Comparison of ENCODE assay signal across 15 cellular contexts in genomic region chr5:165161204-165161603, GRCh38.
A peak's percentile ranks its signal among the peaks of the same experiment; 100 is the strongest.
DNase-seq lines count a peak whose midpoint lies in the region; ATAC-seq, FAIRE-seq and TF ChIP-seq lines count a peak whose summit lies in the region.
"Had no signal": no experiment of that assay in that cellular context is flagged by ENCODE, and none has a peak within 500 bp of the region (broad histone marks: within the 10 kb centered on the region; RNA-seq: fewer than 3 reads in every experiment).

No MANE protein-coding gene starts in this region.

- no peak for ATAC-seq in GM18861 (IDR thresholded peaks at IDR 0.05; ENCODE audit: unreplicated experiment)
- no peak for ATAC-seq in activated CD8-positive, alpha-beta memory T cell treated with anti-CD3 and anti-CD28 coated beads, Interleukin-2, amount 10 ng/mL, durations not matched to agents 7 days and 5 days
- ATAC-seq: left lung had no signal

- CTCF ChIA-PET in mammary epithelial cell (lab: Charles Lee; ENCODE audit: low non-redundant PET) = no interaction called here
- CTCF ChIA-PET in activated CD8-positive, alpha-beta memory T cell treated with anti-CD3 and anti-CD28 coated beads, Interleukin-2, amount 10 ng/mL, durations not matched to agents 7 days and 5 days (lab: Charles Lee) = no interaction called here

- no peak overlapping the region for H3K27ac ChIP-seq in MM.1S (ENCODE audit: low read length)
- H3K27ac ChIP-seq in mammary epithelial cell (ENCODE audit: insufficient read depth, low read depth, low read length) = no peak overlapping the region
- H3K27ac ChIP-seq: coronary artery, left lung, prostate gland, stomach had no signal

- H2AFZ ChIP-seq in MM.1S (ENCODE audit: low read length) = no peak overlapping the region
- H2AFZ ChIP-seq in mammary epithelial cell (ENCODE audit: low read depth, low read length) = no peak overlapping the region

- DNase-seq in MM.1S = no peak
- DNase-seq in mammary epithelial cell = no peak
- DNase-seq in nephron progenitor cell = no peak
- no peak for DNase-seq in activated CD8-positive, alpha-beta memory T cell treated with anti-CD3 and anti-CD28 coated beads, Interleukin-2, amount 10 ng/mL, durations not matched to agents 7 days and 5 days
- no peak for DNase-seq in frontal cortex (ENCODE audit: low spot score in 2 of 2)
- DNase-seq: activated CD4-positive, alpha-beta T cell treated with anti-CD3 and anti-CD28 coated beads, Interleukin-2, amount 50 U/mL, for 48 hours; CD4-positive, CD25-positive, alpha-beta regulatory T cell; GF-D8; hippocampal formation; left lung; stomach had no signal

- no peak overlapping the region for H3K4me3 Mint-ChIP-seq in nephron progenitor cell
- no peak overlapping the region for H3K4me3 Mint-ChIP-seq in activated CD8-positive, alpha-beta memory T cell treated with anti-CD3 and anti-CD28 coated beads, Interleukin-2, amount 10 ng/mL, durations not matched to agents 7 days and 5 days
- H3K4me3 Mint-ChIP-seq: CD4-positive, CD25-positive, alpha-beta regulatory T cell had no signal

- H3K79me2 ChIP-seq in MM.1S (ENCODE audit: low read length) (no peaks in the 10 kb centered on the region), mammary epithelial cell (ENCODE audit: insufficient read depth, low read length) (no peaks in the 10 kb centered on the region)

- no peak overlapping the region for H3K9ac ChIP-seq in MM.1S (ENCODE audit: low read length)
- no peak overlapping the region for H3K9ac ChIP-seq in mammary epithelial cell (ENCODE audit: insufficient read depth, low read length)

- intact Hi-C loops in mammary epithelial cell (cut with micrococcal nuclease) = no loop called here

- no peaks in the 10 kb centered on the region for H3K4me1 Mint-ChIP-seq in nephron progenitor cell
- no peaks in the 10 kb centered on the region for H3K4me1 Mint-ChIP-seq in activated CD8-positive, alpha-beta memory T cell treated with anti-CD3 and anti-CD28 coated beads, Interleukin-2, amount 10 ng/mL, durations not matched to agents 7 days and 5 days
- H3K4me1 Mint-ChIP-seq: CD4-positive, CD25-positive, alpha-beta regulatory T cell had no signal

- H4K20me1 ChIP-seq in MM.1S (ENCODE audit: insufficient read depth, low read length) (no peaks in the 10 kb centered on the region), mammary epithelial cell (ENCODE audit: insufficient read depth, low read length) (no peaks in the 10 kb centered on the region)

- H3K4me1 ChIP-seq in MM.1S (ENCODE audit: low read length) (no peaks in the 10 kb centered on the region), mammary epithelial cell (ENCODE audit: insufficient read depth, low read length) (no peaks in the 10 kb centered on the region)
- H3K4me1 ChIP-seq: left lung, prostate gland, stomach had no signal

- peak; percentile 22 for TF ChIP-seq CTCF in GM12873 (IDR thresholded peaks at IDR 0.05; ENCODE audit: insufficient read depth, low read depth, low read length, missing control alignments)
- peak; percentile 15 for TF ChIP-seq CTCF in MM.1S (IDR thresholded peaks at IDR 0.05; ENCODE audit: low read length)
- TF ChIP-seq CTCF in mammary epithelial cell (conservative IDR thresholded peaks at IDR 0.05 in 1 of 2, IDR thresholded peaks at IDR 0.05 in 1 of 2; ENCODE audit: extremely low read depth in 1 of 2, insufficient read depth in 1 of 2, low read depth in 1 of 2, low read length in 2 of 2) = peak; percentile 4 to 26
- TF ChIP-seq CTCF in nephron progenitor cell (IDR thresholded peaks at IDR 0.05) = peak; percentile 25

- H3K36me3 ChIP-seq in MM.1S (replicated peaks; ENCODE audit: insufficient read depth, low read length) (no peaks in the 10 kb centered on the region), mammary epithelial cell (ENCODE audit: insufficient read depth, low read length) (no peaks in the 10 kb centered on the region)
- H3K36me3 ChIP-seq: left lung, prostate gland, stomach had no signal

- BruUV-seq in mammary epithelial cell (replicated peaks; lab: Mats Ljungman, UMichigan) = no TSS peak

- H3K27me3 Mint-ChIP-seq in nephron progenitor cell (ENCODE audit: low read depth, poor library complexity) = no peaks in the 10 kb centered on the region
- no peaks in the 10 kb centered on the region for H3K27me3 Mint-ChIP-seq in activated CD8-positive, alpha-beta memory T cell treated with anti-CD3 and anti-CD28 coated beads, Interleukin-2, amount 10 ng/mL, durations not matched to agents 7 days and 5 days
- H3K27me3 Mint-ChIP-seq: CD4-positive, CD25-positive, alpha-beta regulatory T cell had no signal

- no peaks in the 10 kb centered on the region for H3K36me3 Mint-ChIP-seq in nephron progenitor cell (ENCODE audit: low read depth)
- H3K36me3 Mint-ChIP-seq in activated CD8-positive, alpha-beta memory T cell treated with anti-CD3 and anti-CD28 coated beads, Interleukin-2, amount 10 ng/mL, durations not matched to agents 7 days and 5 days = no peaks in the 10 kb centered on the region
- H3K36me3 Mint-ChIP-seq: CD4-positive, CD25-positive, alpha-beta regulatory T cell had no signal

- no peak overlapping the region for H3K27ac Mint-ChIP-seq in nephron progenitor cell
- no peak overlapping the region for H3K27ac Mint-ChIP-seq in activated CD8-positive, alpha-beta memory T cell treated with anti-CD3 and anti-CD28 coated beads, Interleukin-2, amount 10 ng/mL, durations not matched to agents 7 days and 5 days
- H3K27ac Mint-ChIP-seq: CD4-positive, CD25-positive, alpha-beta regulatory T cell had no signal

- H3K27me3 ChIP-seq in MM.1S (replicated peaks; ENCODE audit: insufficient read depth, low read length) (no peaks in the 10 kb centered on the region), mammary epithelial cell (ENCODE audit: insufficient read depth, low read length) (no peaks in the 10 kb centered on the region)
- H3K27me3 ChIP-seq: left lung, stomach had no signal

- no peaks in the 10 kb centered on the region for H3F3A ChIP-seq in MM.1S (ENCODE audit: insufficient read depth, low read length)

- no peak for FAIRE-seq in frontal cortex (lab: Jason Lieb, UNC)

- dilution Hi-C loops in mammary epithelial cell (cut with HindIII; ENCODE audit: low sequenced_read_pairs) = no loop called here

- H3K9me2 ChIP-seq in MM.1S (replicated peaks; ENCODE audit: insufficient read depth, low read length) = no peaks in the 10 kb centered on the region

- no peaks in the 10 kb centered on the region for H3K9me3 ChIP-seq in MM.1S (replicated peaks; ENCODE audit: insufficient read depth, low read length)
- H3K9me3 ChIP-seq in mammary epithelial cell (replicated peaks; ENCODE audit: insufficient read depth, low read length) = no peaks in the 10 kb centered on the region
- H3K9me3 ChIP-seq: left lung, prostate gland, stomach had no signal

- no peaks in the 10 kb centered on the region for H3K9me3 Mint-ChIP-seq in nephron progenitor cell
- peaks cover 13% of the 10 kb centered on the region for H3K9me3 Mint-ChIP-seq in activated CD8-positive, alpha-beta memory T cell treated with anti-CD3 and anti-CD28 coated beads, Interleukin-2, amount 10 ng/mL, durations not matched to agents 7 days and 5 days (ENCODE audit: low read depth)

- H3K4me2 ChIP-seq in MM.1S (ENCODE audit: low read depth, low read length) = no peak overlapping the region
- no peak overlapping the region for H3K4me2 ChIP-seq in mammary epithelial cell (ENCODE audit: insufficient read depth, low read depth, low read length)

- in situ Hi-C loops in mammary epithelial cell (cut with MboI; ENCODE audit: low sequenced_read_pairs in 2 of 2) = no loop called here

- H3K4me3 ChIP-seq in MM.1S (ENCODE audit: low read length) = no peak overlapping the region
- H3K4me3 ChIP-seq in mammary epithelial cell (replicated peaks in 1 of 3; ENCODE audit: insufficient read depth in 1 of 3, low read depth in 2 of 3, low read length in 3 of 3) = no peak overlapping the region
- H3K4me3 ChIP-seq: coronary artery, left lung, prostate gland, stomach had no signal

- WGBS in mammary epithelial cell (ENCODE audit: low coverage, missing lambda C conversion rate) = 71% methylated on average over 6 of the region's 6 CpGs
